14 cellular contexts compared by ENCODE assay signal in the genomic region with DNA sequence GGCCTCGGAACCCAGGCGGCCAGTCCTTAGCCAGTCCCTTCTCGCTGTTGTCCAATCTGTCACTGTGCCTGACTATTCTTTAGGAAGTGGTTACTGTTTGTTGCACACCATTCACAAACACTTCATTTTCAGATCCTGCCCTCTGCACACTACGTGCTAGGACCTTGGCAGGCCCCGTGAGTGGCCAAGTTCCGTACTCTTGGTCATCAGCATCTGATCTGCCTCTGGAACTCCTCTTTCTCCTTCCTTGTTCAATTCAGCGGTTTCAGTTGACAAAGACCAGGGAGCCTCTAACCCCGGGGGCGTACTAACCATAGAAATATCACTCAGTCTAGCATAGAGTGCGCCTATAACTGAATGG.
A peak's percentile ranks its signal among the peaks of the same experiment; 100 is the strongest.
DNase-seq lines count a peak whose midpoint lies in the region; ATAC-seq and TF ChIP-seq lines count a peak whose summit lies in the region.
"Had no signal": no experiment of that assay in that cellular context is flagged by ENCODE, and none has a peak within 500 bp of the region (broad histone marks: within the 10 kb centered on the region; RNA-seq: fewer than 3 reads in every experiment).

No MANE protein-coding gene starts in this region.

- no peaks in the 10 kb centered on the region for H3K9me3 ChIP-seq in WERI-Rb-1 (ENCODE audit: severe bottlenecking)
- H3K9me3 ChIP-seq: HAP-1 had no signal

- peak overlapping the region; percentile 2 for H3K27ac ChIP-seq in WERI-Rb-1

- peaks cover 3% of the 10 kb centered on the region for H3K9me3 Mint-ChIP-seq in activated naive CD8-positive, alpha-beta T cell treated with anti-CD3 and anti-CD28 coated beads, Interleukin-2, amount 10 ng/mL, durations not matched to agents 7 days and 5 days
- no peaks in the 10 kb centered on the region for H3K9me3 Mint-ChIP-seq in activated naive CD8-positive, alpha-beta T cell treated with anti-CD3 and anti-CD28 coated beads, Interleukin-2, amount 50 U/mL, for 24 hours
- no peaks in the 10 kb centered on the region for H3K9me3 Mint-ChIP-seq in mesothelial cell of epicardium
- no peaks in the 10 kb centered on the region for H3K9me3 Mint-ChIP-seq in type B pancreatic cell
- no peaks in the 10 kb centered on the region for H3K9me3 Mint-ChIP-seq in stimulated activated naive CD8-positive, alpha-beta T cell treated with anti-CD3 and anti-CD28 coated beads, Interleukin-15, amount 100 ng/mL, for 72 hours

- no peak overlapping the region for H3K4me3 ChIP-seq in WERI-Rb-1 (ENCODE audit: low read depth, low read length)
- H3K4me3 ChIP-seq: HAP-1 had no signal

- H3K4me3 Mint-ChIP-seq in activated naive CD8-positive, alpha-beta T cell treated with anti-CD3 and anti-CD28 coated beads, Interleukin-2, amount 10 ng/mL, durations not matched to agents 7 days and 5 days: peak overlapping the region; percentile 15
- no peak overlapping the region for H3K4me3 Mint-ChIP-seq in activated naive CD8-positive, alpha-beta T cell treated with anti-CD3 and anti-CD28 coated beads, Interleukin-2, amount 50 U/mL, for 24 hours
- H3K4me3 Mint-ChIP-seq in mesothelial cell of epicardium (peak overlapping the region; percentile 25), type B pancreatic cell (peak overlapping the region; percentile 65)
- H3K4me3 Mint-ChIP-seq in stimulated activated naive CD8-positive, alpha-beta T cell treated with anti-CD3 and anti-CD28 coated beads, Interleukin-15, amount 100 ng/mL, for 72 hours: no peak overlapping the region

- peaks cover 2% of the 10 kb centered on the region for H3K36me3 Mint-ChIP-seq in activated naive CD8-positive, alpha-beta T cell treated with anti-CD3 and anti-CD28 coated beads, Interleukin-2, amount 10 ng/mL, durations not matched to agents 7 days and 5 days
- no peaks in the 10 kb centered on the region for H3K36me3 Mint-ChIP-seq in activated naive CD8-positive, alpha-beta T cell treated with anti-CD3 and anti-CD28 coated beads, Interleukin-2, amount 50 U/mL, for 24 hours (ENCODE audit: low read depth)
- H3K36me3 Mint-ChIP-seq in mesothelial cell of epicardium: no peaks in the 10 kb centered on the region
- no peaks in the 10 kb centered on the region for H3K36me3 Mint-ChIP-seq in type B pancreatic cell

- peaks cover 11% of the 10 kb centered on the region for H3K4me1 Mint-ChIP-seq in activated naive CD8-positive, alpha-beta T cell treated with anti-CD3 and anti-CD28 coated beads, Interleukin-2, amount 10 ng/mL, durations not matched to agents 7 days and 5 days
- peaks cover 5% of the 10 kb centered on the region for H3K4me1 Mint-ChIP-seq in activated naive CD8-positive, alpha-beta T cell treated with anti-CD3 and anti-CD28 coated beads, Interleukin-2, amount 50 U/mL, for 24 hours
- peaks cover 40% of the 10 kb centered on the region for H3K4me1 Mint-ChIP-seq in mesothelial cell of epicardium
- H3K4me1 Mint-ChIP-seq in type B pancreatic cell (ENCODE audit: unreplicated experiment): peaks cover 37% of the 10 kb centered on the region
- peaks cover 26% of the 10 kb centered on the region for H3K4me1 Mint-ChIP-seq in stimulated activated naive CD8-positive, alpha-beta T cell treated with anti-CD3 and anti-CD28 coated beads, Interleukin-15, amount 100 ng/mL, for 72 hours

- no peak for ATAC-seq in activated naive CD8-positive, alpha-beta T cell treated with anti-CD3 and anti-CD28 coated beads, Interleukin-2, amount 10 ng/mL, durations not matched to agents 7 days and 5 days (ENCODE audit: low read depth)
- no peak for ATAC-seq in activated naive CD8-positive, alpha-beta T cell treated with anti-CD3 and anti-CD28 coated beads, Interleukin-2, amount 50 U/mL, for 24 hours
- ATAC-seq in stimulated activated naive CD8-positive, alpha-beta T cell treated with anti-CD3 and anti-CD28 coated beads, Interleukin-15, amount 100 ng/mL, for 72 hours: no peak
- ATAC-seq: PC-3 had no signal

- no peaks in the 10 kb centered on the region for H3K36me3 ChIP-seq in WERI-Rb-1
- H3K36me3 ChIP-seq: HAP-1 had no signal

- peaks cover 13% of the 10 kb centered on the region for H3K27me3 Mint-ChIP-seq in activated naive CD8-positive, alpha-beta T cell treated with anti-CD3 and anti-CD28 coated beads, Interleukin-2, amount 10 ng/mL, durations not matched to agents 7 days and 5 days
- H3K27me3 Mint-ChIP-seq in activated naive CD8-positive, alpha-beta T cell treated with anti-CD3 and anti-CD28 coated beads, Interleukin-2, amount 50 U/mL, for 24 hours: peaks cover 6% of the 10 kb centered on the region
- H3K27me3 Mint-ChIP-seq in mesothelial cell of epicardium (ENCODE audit: low read depth): peaks cover 2% of the 10 kb centered on the region
- H3K27me3 Mint-ChIP-seq in type B pancreatic cell: no peaks in the 10 kb centered on the region
- peaks cover 21% of the 10 kb centered on the region for H3K27me3 Mint-ChIP-seq in stimulated activated naive CD8-positive, alpha-beta T cell treated with anti-CD3 and anti-CD28 coated beads, Interleukin-15, amount 100 ng/mL, for 72 hours

- H3K27me3 ChIP-seq in WERI-Rb-1 (ENCODE audit: insufficient read depth, low read depth, severe bottlenecking): no peaks in the 10 kb centered on the region

- POLR2A ChIA-PET in activated naive CD8-positive, alpha-beta T cell treated with anti-CD3 and anti-CD28 coated beads, Interleukin-2, amount 10 ng/mL, durations not matched to agents 7 days and 5 days (lab: Charles Lee): no interaction called here

- H3K27ac Mint-ChIP-seq in activated naive CD8-positive, alpha-beta T cell treated with anti-CD3 and anti-CD28 coated beads, Interleukin-2, amount 10 ng/mL, durations not matched to agents 7 days and 5 days: peak overlapping the region; percentile 75
- H3K27ac Mint-ChIP-seq in activated naive CD8-positive, alpha-beta T cell treated with anti-CD3 and anti-CD28 coated beads, Interleukin-2, amount 50 U/mL, for 24 hours: no peak overlapping the region
- H3K27ac Mint-ChIP-seq in mesothelial cell of epicardium (peak overlapping the region; percentile 41), type B pancreatic cell (peak overlapping the region; percentile 76)
- H3K27ac Mint-ChIP-seq in stimulated activated naive CD8-positive, alpha-beta T cell treated with anti-CD3 and anti-CD28 coated beads, Interleukin-15, amount 100 ng/mL, for 72 hours: peak overlapping the region in 1 of 2 donors; percentile 64

- TF ChIP-seq CTCF in WERI-Rb-1 (IDR thresholded peaks at IDR 0.05; ENCODE audit: low read depth, low read length) (no peak), mesothelial cell of epicardium (IDR thresholded peaks at IDR 0.05; ENCODE audit: unreplicated experiment) (no peak), type B pancreatic cell (conservative IDR thresholded peaks at IDR 0.05) (no peak)

- no peak for DNase-seq in activated naive CD8-positive, alpha-beta T cell treated with anti-CD3 and anti-CD28 coated beads, Interleukin-2, amount 10 ng/mL, durations not matched to agents 7 days and 5 days
- DNase-seq in activated naive CD8-positive, alpha-beta T cell treated with anti-CD3 and anti-CD28 coated beads, Interleukin-2, amount 50 U/mL, for 24 hours: no peak
- no peak for DNase-seq in WERI-Rb-1
- no peak for DNase-seq in mesothelial cell of epicardium (ENCODE audit: low spot score in 2 of 2, unreplicated experiment in 2 of 2)
- no peak for DNase-seq in type B pancreatic cell (ENCODE audit: extremely low spot score, unreplicated experiment)
- DNase-seq in NCI-H82 treated with DMSO at 0.1 percent for 48 hours (lab: John Stamatoyannopoulos, UW; ENCODE audit: unreplicated experiment): no peak
- no peak for DNase-seq in NCI-H524 treated with DMSO at 0.1 percent for 48 hours (lab: John Stamatoyannopoulos, UW)
- DNase-seq in stimulated activated naive CD8-positive, alpha-beta T cell treated with anti-CD3 and anti-CD28 coated beads, Interleukin-15, amount 100 ng/mL, for 72 hours: no peak
- DNase-seq: activated CD4-positive, CD25-positive, alpha-beta regulatory T cell; activated effector memory CD4-positive, alpha-beta T cell treated with anti-CD3 and anti-CD28 coated beads, Interleukin-2, amount 50 U/mL, for 16 hours; cortex of kidney; NCI-H1417; PC-3 had no signal

Comparison
In these comparisons a context has a peak if more than half of its experiments do, and no peak if none do; other contexts are left out.
1. H3K4me3 Mint-ChIP-seq: peak in activated naive CD8-positive, alpha-beta T cell treated with anti-CD3 and anti-CD28 coated beads, Interleukin-2, amount 10 ng/mL, durations not matched to agents 7 days and 5 days (single experiment), mesothelial cell of epicardium (single experiment) and type B pancreatic cell (single experiment); none in activated naive CD8-positive, alpha-beta T cell treated with anti-CD3 and anti-CD28 coated beads, Interleukin-2, amount 50 U/mL, for 24 hours (single experiment) and stimulated activated naive CD8-positive, alpha-beta T cell treated with anti-CD3 and anti-CD28 coated beads, Interleukin-15, amount 100 ng/mL, for 72 hours (0 of 2).